In genomic region chr13:28531195-28531955, GRCh38 we compare ENCODE assay signal across 1 cellular context.
TF ChIP-seq lines count a peak whose summit lies in the region.

No MANE protein-coding gene starts in this region.

TF ChIP-seq in H1, 55 proteins besides CTCF, POLR2A, EP300 and RAD21 (continued from another document):
- TF ChIP-seq, protein P1, sequence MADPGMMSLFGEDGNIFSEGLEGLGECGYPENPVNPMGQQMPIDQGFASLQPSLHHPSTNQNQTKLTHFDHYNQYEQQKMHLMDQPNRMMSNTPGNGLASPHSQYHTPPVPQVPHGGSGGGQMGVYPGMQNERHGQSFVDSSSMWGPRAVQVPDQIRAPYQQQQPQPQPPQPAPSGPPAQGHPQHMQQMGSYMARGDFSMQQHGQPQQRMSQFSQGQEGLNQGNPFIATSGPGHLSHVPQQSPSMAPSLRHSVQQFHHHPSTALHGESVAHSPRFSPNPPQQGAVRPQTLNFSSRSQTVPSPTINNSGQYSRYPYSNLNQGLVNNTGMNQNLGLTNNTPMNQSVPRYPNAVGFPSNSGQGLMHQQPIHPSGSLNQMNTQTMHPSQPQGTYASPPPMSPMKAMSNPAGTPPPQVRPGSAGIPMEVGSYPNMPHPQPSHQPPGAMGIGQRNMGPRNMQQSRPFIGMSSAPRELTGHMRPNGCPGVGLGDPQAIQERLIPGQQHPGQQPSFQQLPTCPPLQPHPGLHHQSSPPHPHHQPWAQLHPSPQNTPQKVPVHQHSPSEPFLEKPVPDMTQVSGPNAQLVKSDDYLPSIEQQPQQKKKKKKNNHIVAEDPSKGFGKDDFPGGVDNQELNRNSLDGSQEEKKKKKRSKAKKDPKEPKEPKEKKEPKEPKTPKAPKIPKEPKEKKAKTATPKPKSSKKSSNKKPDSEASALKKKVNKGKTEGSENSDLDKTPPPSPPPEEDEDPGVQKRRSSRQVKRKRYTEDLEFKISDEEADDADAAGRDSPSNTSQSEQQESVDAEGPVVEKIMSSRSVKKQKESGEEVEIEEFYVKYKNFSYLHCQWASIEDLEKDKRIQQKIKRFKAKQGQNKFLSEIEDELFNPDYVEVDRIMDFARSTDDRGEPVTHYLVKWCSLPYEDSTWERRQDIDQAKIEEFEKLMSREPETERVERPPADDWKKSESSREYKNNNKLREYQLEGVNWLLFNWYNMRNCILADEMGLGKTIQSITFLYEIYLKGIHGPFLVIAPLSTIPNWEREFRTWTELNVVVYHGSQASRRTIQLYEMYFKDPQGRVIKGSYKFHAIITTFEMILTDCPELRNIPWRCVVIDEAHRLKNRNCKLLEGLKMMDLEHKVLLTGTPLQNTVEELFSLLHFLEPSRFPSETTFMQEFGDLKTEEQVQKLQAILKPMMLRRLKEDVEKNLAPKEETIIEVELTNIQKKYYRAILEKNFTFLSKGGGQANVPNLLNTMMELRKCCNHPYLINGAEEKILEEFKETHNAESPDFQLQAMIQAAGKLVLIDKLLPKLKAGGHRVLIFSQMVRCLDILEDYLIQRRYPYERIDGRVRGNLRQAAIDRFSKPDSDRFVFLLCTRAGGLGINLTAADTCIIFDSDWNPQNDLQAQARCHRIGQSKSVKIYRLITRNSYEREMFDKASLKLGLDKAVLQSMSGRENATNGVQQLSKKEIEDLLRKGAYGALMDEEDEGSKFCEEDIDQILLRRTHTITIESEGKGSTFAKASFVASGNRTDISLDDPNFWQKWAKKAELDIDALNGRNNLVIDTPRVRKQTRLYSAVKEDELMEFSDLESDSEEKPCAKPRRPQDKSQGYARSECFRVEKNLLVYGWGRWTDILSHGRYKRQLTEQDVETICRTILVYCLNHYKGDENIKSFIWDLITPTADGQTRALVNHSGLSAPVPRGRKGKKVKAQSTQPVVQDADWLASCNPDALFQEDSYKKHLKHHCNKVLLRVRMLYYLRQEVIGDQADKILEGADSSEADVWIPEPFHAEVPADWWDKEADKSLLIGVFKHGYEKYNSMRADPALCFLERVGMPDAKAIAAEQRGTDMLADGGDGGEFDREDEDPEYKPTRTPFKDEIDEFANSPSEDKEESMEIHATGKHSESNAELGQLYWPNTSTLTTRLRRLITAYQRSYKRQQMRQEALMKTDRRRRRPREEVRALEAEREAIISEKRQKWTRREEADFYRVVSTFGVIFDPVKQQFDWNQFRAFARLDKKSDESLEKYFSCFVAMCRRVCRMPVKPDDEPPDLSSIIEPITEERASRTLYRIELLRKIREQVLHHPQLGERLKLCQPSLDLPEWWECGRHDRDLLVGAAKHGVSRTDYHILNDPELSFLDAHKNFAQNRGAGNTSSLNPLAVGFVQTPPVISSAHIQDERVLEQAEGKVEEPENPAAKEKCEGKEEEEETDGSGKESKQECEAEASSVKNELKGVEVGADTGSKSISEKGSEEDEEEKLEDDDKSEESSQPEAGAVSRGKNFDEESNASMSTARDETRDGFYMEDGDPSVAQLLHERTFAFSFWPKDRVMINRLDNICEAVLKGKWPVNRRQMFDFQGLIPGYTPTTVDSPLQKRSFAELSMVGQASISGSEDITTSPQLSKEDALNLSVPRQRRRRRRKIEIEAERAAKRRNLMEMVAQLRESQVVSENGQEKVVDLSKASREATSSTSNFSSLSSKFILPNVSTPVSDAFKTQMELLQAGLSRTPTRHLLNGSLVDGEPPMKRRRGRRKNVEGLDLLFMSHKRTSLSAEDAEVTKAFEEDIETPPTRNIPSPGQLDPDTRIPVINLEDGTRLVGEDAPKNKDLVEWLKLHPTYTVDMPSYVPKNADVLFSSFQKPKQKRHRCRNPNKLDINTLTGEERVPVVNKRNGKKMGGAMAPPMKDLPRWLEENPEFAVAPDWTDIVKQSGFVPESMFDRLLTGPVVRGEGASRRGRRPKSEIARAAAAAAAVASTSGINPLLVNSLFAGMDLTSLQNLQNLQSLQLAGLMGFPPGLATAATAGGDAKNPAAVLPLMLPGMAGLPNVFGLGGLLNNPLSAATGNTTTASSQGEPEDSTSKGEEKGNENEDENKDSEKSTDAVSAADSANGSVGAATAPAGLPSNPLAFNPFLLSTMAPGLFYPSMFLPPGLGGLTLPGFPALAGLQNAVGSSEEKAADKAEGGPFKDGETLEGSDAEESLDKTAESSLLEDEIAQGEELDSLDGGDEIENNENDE (IDR thresholded peaks at IDR 0.05; ENCODE audit: insufficient replicate concordance, low read length), result no peak
- TF ChIP-seq MAFK (IDR thresholded peaks at IDR 0.05; ENCODE audit: low read depth, low read length), result no peak
- TF ChIP-seq POLR2AphosphoS5 (IDR thresholded peaks at IDR 0.05; ENCODE audit: low read depth, low read length), result no peak
- TF ChIP-seq EGR1 (IDR thresholded peaks at IDR 0.05; ENCODE audit: borderline replicate concordance, low read depth, low read length), result no peak
- TF ChIP-seq JUN (IDR thresholded peaks at IDR 0.05; ENCODE audit: low read depth, low read length), result no peak
- no peak for TF ChIP-seq RFX5 (IDR thresholded peaks at IDR 0.05; ENCODE audit: borderline replicate concordance, low read depth, low read length)
- TF ChIP-seq NRF1 (IDR thresholded peaks at IDR 0.05; ENCODE audit: low read depth, low read length), result no peak
- no peak for TF ChIP-seq CREB1 (IDR thresholded peaks at IDR 0.05)
- TF ChIP-seq ATF2 (IDR thresholded peaks at IDR 0.05; ENCODE audit: low read length), result no peak
- no peak for TF ChIP-seq JUND (IDR thresholded peaks at IDR 0.05; ENCODE audit: low read length)
- no peak for TF ChIP-seq CBX8 (IDR thresholded peaks at IDR 0.05; ENCODE audit: borderline replicate concordance, low read depth, low read length)
- no peak for TF ChIP-seq CHD1 (IDR thresholded peaks at IDR 0.05; ENCODE audit: low read depth, low read length)
- no peak for TF ChIP-seq FOSL1 (IDR thresholded peaks at IDR 0.05; ENCODE audit: insufficient read depth, low read depth, low read length)
- no peak for TF ChIP-seq SP4 (IDR thresholded peaks at IDR 0.05; ENCODE audit: low read length)
- no peak for TF ChIP-seq CHD2 (IDR thresholded peaks at IDR 0.05; ENCODE audit: low read length)
- TF ChIP-seq, protein P2, sequence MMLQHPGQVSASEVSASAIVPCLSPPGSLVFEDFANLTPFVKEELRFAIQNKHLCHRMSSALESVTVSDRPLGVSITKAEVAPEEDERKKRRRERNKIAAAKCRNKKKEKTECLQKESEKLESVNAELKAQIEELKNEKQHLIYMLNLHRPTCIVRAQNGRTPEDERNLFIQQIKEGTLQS (IDR thresholded peaks at IDR 0.05; ENCODE audit: insufficient read depth, low read depth, low read length), result no peak
- no peak for TF ChIP-seq HDAC2 (IDR thresholded peaks at IDR 0.05; ENCODE audit: borderline replicate concordance in 1 of 2, low read depth in 2 of 2, low read length in 2 of 2)
- no peak for TF ChIP-seq BRCA1 (IDR thresholded peaks at IDR 0.05; ENCODE audit: low read depth, low read length)
- TF ChIP-seq KDM4A (IDR thresholded peaks at IDR 0.05; ENCODE audit: low read depth, low read length, severe bottlenecking), result peak; percentile 93
- peak; percentile 35; the same call in 1 of the 2 replicates for TF ChIP-seq SUZ12 (IDR thresholded peaks at IDR 0.05; ENCODE audit: low read length)
- TF ChIP-seq ZNF274 (IDR thresholded peaks at IDR 0.05; ENCODE audit: borderline replicate concordance, extremely low read depth, low read length), result no peak
- TF ChIP-seq POU5F1 (IDR thresholded peaks at IDR 0.05; ENCODE audit: low read depth, low read length), result no peak
- no peak for TF ChIP-seq SIRT6 (IDR thresholded peaks at IDR 0.05; ENCODE audit: low read length)
- TF ChIP-seq TAF7 (optimal IDR thresholded peaks at IDR 0.05; ENCODE audit: borderline replicate concordance, low read depth, low read length), result peak; percentile 14
- TF ChIP-seq BCL11A (IDR thresholded peaks at IDR 0.05; ENCODE audit: low read depth in 2 of 2, low read length in 2 of 2), result no peak
- no peak for TF ChIP-seq RNF2 (IDR thresholded peaks at IDR 0.05; ENCODE audit: borderline replicate concordance, low read depth, low read length, missing control alignments, poor library complexity, severe bottlenecking)
- peak; percentile 8; the same call in 1 of the 2 replicates for TF ChIP-seq YY1 (IDR thresholded peaks at IDR 0.05; ENCODE audit: low read depth, low read length)
- TF ChIP-seq EZH2 (IDR thresholded peaks at IDR 0.05; ENCODE audit: low read depth, low read length, severe bottlenecking), result no peak
- 0 out of 2 replicates have a peak, but pooled peaks have one; percentile 46 for TF ChIP-seq TAF1 (IDR thresholded peaks at IDR 0.05; ENCODE audit: low read depth, low read length)
- peak in 1 of 2 experiments; percentile 78; a peak in 2 of 4 replicates for TF ChIP-seq SIN3A (conservative IDR thresholded peaks at IDR 0.05 in 1 of 2, IDR thresholded peaks at IDR 0.05 in 1 of 2; ENCODE audit: low read depth in 1 of 2, low read length in 2 of 2)
- no peak for TF ChIP-seq TEAD4 (IDR thresholded peaks at IDR 0.05; ENCODE audit: low read depth, low read length)
- TF ChIP-seq GTF2F1 (IDR thresholded peaks at IDR 0.05; ENCODE audit: borderline replicate concordance, low read depth, low read length), result no peak; the same call in 1 of the 2 replicates
- no peak for TF ChIP-seq HDAC6 (IDR thresholded peaks at IDR 0.05; ENCODE audit: low read depth, low read length)
- no peak for TF ChIP-seq KDM1A (IDR thresholded peaks at IDR 0.05; ENCODE audit: borderline replicate concordance, low read length)
- 0 out of 2 replicates have a peak, but pooled peaks have one; percentile 16 for TF ChIP-seq SP1 (IDR thresholded peaks at IDR 0.05; ENCODE audit: low read depth, low read length)
- TF ChIP-seq E2F6 (IDR thresholded peaks at IDR 0.05), result peak; percentile 15; the same call in 1 of the 2 replicates
- peak; percentile 96 for TF ChIP-seq ASH2L (IDR thresholded peaks at IDR 0.05; ENCODE audit: low read length)
- TF ChIP-seq SRF (IDR thresholded peaks at IDR 0.05; ENCODE audit: low read depth, low read length), result no peak
- no peak for TF ChIP-seq CBX5 (IDR thresholded peaks at IDR 0.05; ENCODE audit: low read depth, low read length)
- no peak for TF ChIP-seq KDM5A (IDR thresholded peaks at IDR 0.05; ENCODE audit: low read length)
- no peak; the same call in 1 of the 2 replicates for TF ChIP-seq RBBP5 (IDR thresholded peaks at IDR 0.05; ENCODE audit: borderline replicate concordance, low read depth, low read length)
- TF ChIP-seq, protein P3, sequence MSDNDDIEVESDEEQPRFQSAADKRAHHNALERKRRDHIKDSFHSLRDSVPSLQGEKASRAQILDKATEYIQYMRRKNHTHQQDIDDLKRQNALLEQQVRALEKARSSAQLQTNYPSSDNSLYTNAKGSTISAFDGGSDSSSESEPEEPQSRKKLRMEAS (IDR thresholded peaks at IDR 0.05), result 0 out of 2 replicates have a peak, but pooled peaks have one; percentile 28
- TF ChIP-seq, protein P4, sequence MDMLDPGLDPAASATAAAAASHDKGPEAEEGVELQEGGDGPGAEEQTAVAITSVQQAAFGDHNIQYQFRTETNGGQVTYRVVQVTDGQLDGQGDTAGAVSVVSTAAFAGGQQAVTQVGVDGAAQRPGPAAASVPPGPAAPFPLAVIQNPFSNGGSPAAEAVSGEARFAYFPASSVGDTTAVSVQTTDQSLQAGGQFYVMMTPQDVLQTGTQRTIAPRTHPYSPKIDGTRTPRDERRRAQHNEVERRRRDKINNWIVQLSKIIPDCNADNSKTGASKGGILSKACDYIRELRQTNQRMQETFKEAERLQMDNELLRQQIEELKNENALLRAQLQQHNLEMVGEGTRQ (IDR thresholded peaks at IDR 0.05; ENCODE audit: low read length), result no peak
- TF ChIP-seq TBP (IDR thresholded peaks at IDR 0.05; ENCODE audit: low read depth, low read length), result no peak
- no peak for TF ChIP-seq CTBP2 (IDR thresholded peaks at IDR 0.05; ENCODE audit: borderline replicate concordance, insufficient read depth, insufficient read length, low read length)
- TF ChIP-seq NANOG (IDR thresholded peaks at IDR 0.05; ENCODE audit: insufficient read depth, low read depth, low read length, poor library complexity, severe bottlenecking), result no peak
- no peak for TF ChIP-seq BACH1 (IDR thresholded peaks at IDR 0.05; ENCODE audit: low read length)
- TF ChIP-seq GABPA (IDR thresholded peaks at IDR 0.05; ENCODE audit: borderline replicate concordance, insufficient read depth, low read length), result peak; percentile 52; the same call in 1 of the 2 replicates
- no peak for TF ChIP-seq RXRA (IDR thresholded peaks at IDR 0.05; ENCODE audit: insufficient read depth, low read depth, low read length)
